7 cellular contexts compared by ENCODE assay signal in genomic region chr3:120449701-120450216, GRCh38. TPM values are rescaled to one million over a fixed set of nuclear protein-coding genes. Genes with fewer than 3 reads are reported as not detected.
DNase-seq lines count a peak whose midpoint lies in the region; ATAC-seq lines count a peak whose summit lies in the region.

No MANE protein-coding gene starts in this region.

- no peak overlapping the region for H3K27ac ChIP-seq in HUES64 (ENCODE audit: low read depth, low read length)
- H3K27ac ChIP-seq in effector memory CD4-positive, alpha-beta T cell (ENCODE audit: insufficient read depth, low read length, poor library complexity, severe bottlenecking): no peak overlapping the region

- H3K9me3 Mint-ChIP-seq in stimulated activated naive CD8-positive, alpha-beta T cell treated with anti-CD3 and anti-CD28 coated beads, Interleukin-15, amount 100 ng/mL, for 72 hours: no peaks in the 10 kb centered on the region

- H3K9ac ChIP-seq in HUES64 (ENCODE audit: low read depth, low read length) (peak overlapping the region; percentile 89), adipocyte (ENCODE audit: low read length) (peak overlapping the region; percentile 94), iPS-15b (ENCODE audit: low read depth, low read length) (peak overlapping the region; percentile 87)

- DNase-seq in adipocyte (ENCODE audit: low read depth) (peak; percentile 92), NCI-H2227 (lab: John Stamatoyannopoulos, UW; ENCODE audit: unreplicated experiment) (no peak)
- no peak for DNase-seq in stimulated activated naive CD8-positive, alpha-beta T cell treated with anti-CD3 and anti-CD28 coated beads, Interleukin-15, amount 100 ng/mL, for 72 hours
- no peak for DNase-seq in effector memory CD4-positive, alpha-beta T cell

- peak overlapping the region; percentile 80 to 84 for H3K4me3 Mint-ChIP-seq in stimulated activated naive CD8-positive, alpha-beta T cell treated with anti-CD3 and anti-CD28 coated beads, Interleukin-15, amount 100 ng/mL, for 72 hours

- H3K36me3 ChIP-seq in HUES64 (ENCODE audit: insufficient read depth, low read length) (peaks cover 24% of the 10 kb centered on the region), adipocyte (ENCODE audit: control insufficient read depth, insufficient read depth, low read length, severe bottlenecking) (peaks cover 36% of the 10 kb centered on the region), iPS-15b (ENCODE audit: control insufficient read depth, insufficient read depth, low read length) (peaks cover 8% of the 10 kb centered on the region)
- H3K36me3 ChIP-seq in effector memory CD4-positive, alpha-beta T cell (ENCODE audit: control insufficient read depth, insufficient read depth, low read length): no peaks in the 10 kb centered on the region

- H3K9me3 ChIP-seq in HUES64 (ENCODE audit: insufficient read depth, low read depth, low read length) (peaks cover 7% of the 10 kb centered on the region; the same call in 1 of the 2 replicates), adipocyte (ENCODE audit: control insufficient read depth, low read length) (no peaks in the 10 kb centered on the region), iPS-15b (ENCODE audit: control insufficient read depth, insufficient read depth, low read length) (no peaks in the 10 kb centered on the region)
- H3K9me3 ChIP-seq in effector memory CD4-positive, alpha-beta T cell (ENCODE audit: control insufficient read depth, low read length): no peaks in the 10 kb centered on the region

- ATAC-seq in stimulated activated naive CD8-positive, alpha-beta T cell treated with anti-CD3 and anti-CD28 coated beads, Interleukin-15, amount 100 ng/mL, for 72 hours: no peak
- ATAC-seq in GM19463 (IDR thresholded peaks at IDR 0.05; ENCODE audit: unreplicated experiment): no peak

- H3K4me1 Mint-ChIP-seq in stimulated activated naive CD8-positive, alpha-beta T cell treated with anti-CD3 and anti-CD28 coated beads, Interleukin-15, amount 100 ng/mL, for 72 hours: peaks cover 10% of the 10 kb centered on the region

- H3K27me3 ChIP-seq in HUES64 (ENCODE audit: insufficient read depth, low read length): no peaks in the 10 kb centered on the region
- H3K27me3 ChIP-seq in adipocyte (replicated peaks; ENCODE audit: control insufficient read depth, insufficient read depth, low read length): no peaks in the 10 kb centered on the region
- peaks cover 8% of the 10 kb centered on the region for H3K27me3 ChIP-seq in iPS-15b (ENCODE audit: control insufficient read depth, insufficient read depth, low read length)
- H3K27me3 ChIP-seq in effector memory CD4-positive, alpha-beta T cell (replicated peaks; ENCODE audit: control insufficient read depth, insufficient read depth, low read length, poor library complexity, severe bottlenecking): peaks cover 16% of the 10 kb centered on the region

- 10% methylated on average over 10 of the region's 10 CpGs for WGBS in HUES64

- H3K4me1 ChIP-seq in HUES64 (ENCODE audit: insufficient read depth, low read length): peaks cover 37% of the 10 kb centered on the region
- H3K4me1 ChIP-seq in adipocyte (ENCODE audit: control insufficient read depth, insufficient read depth, low read length): peaks cover 52% of the 10 kb centered on the region
- peaks cover 32% of the 10 kb centered on the region for H3K4me1 ChIP-seq in iPS-15b (ENCODE audit: control insufficient read depth, insufficient read depth, low read length)
- no peaks in the 10 kb centered on the region for H3K4me1 ChIP-seq in effector memory CD4-positive, alpha-beta T cell (ENCODE audit: control insufficient read depth, insufficient read depth, low read length, poor library complexity, severe bottlenecking)

- no peak overlapping the region for H3K27ac Mint-ChIP-seq in stimulated activated naive CD8-positive, alpha-beta T cell treated with anti-CD3 and anti-CD28 coated beads, Interleukin-15, amount 100 ng/mL, for 72 hours

- H3K4me3 ChIP-seq in HUES64 (ENCODE audit: low read length) (peak overlapping the region; percentile 81), adipocyte (ENCODE audit: low read length) (peak overlapping the region; percentile 88), iPS-15b (ENCODE audit: low read depth, low read length) (peak overlapping the region; percentile 75)
- no peak overlapping the region for H3K4me3 ChIP-seq in effector memory CD4-positive, alpha-beta T cell (ENCODE audit: insufficient read depth, low read depth, low read length, poor library complexity, severe bottlenecking)

- H3K27me3 Mint-ChIP-seq in stimulated activated naive CD8-positive, alpha-beta T cell treated with anti-CD3 and anti-CD28 coated beads, Interleukin-15, amount 100 ng/mL, for 72 hours: peaks cover 46% of the 10 kb centered on the region

RNA-seq across cellular contexts. Expression of gene FSTL1, which starts 1.0 kb away (rescaled TPM):
- 142 TPM for polyA plus RNA-seq in HUES64 (2013, experiment 1 of 2)
- polyA plus RNA-seq in HUES64 (2013, experiment 2 of 2): 186 TPM
